Comparison of ENCODE assay signal across 11 cellular contexts in genomic region chr4:140719022-140719421, GRCh38. TPM values are rescaled to one million over a fixed set of nuclear protein-coding genes. Genes with fewer than 3 reads are reported as not detected.
DNase-seq lines count a peak whose midpoint lies in the region; ATAC-seq and TF ChIP-seq lines count a peak whose summit lies in the region.
"Had no signal": no experiment of that assay in that cellular context is flagged by ENCODE, and none has a peak within 500 bp of the region (broad histone marks: within the 10 kb centered on the region; RNA-seq: fewer than 3 reads in every experiment).

No MANE protein-coding gene starts in this region.

- peak; percentile 75 for DNase-seq in AG10803 (ENCODE audit: low read depth)
- peak; percentile 72 for DNase-seq in IMR-90
- peak; percentile 29 for DNase-seq in mammary epithelial cell
- DNase-seq in lower lobe of right lung: no peak
- DNase-seq in nucleus accumbens (lab: John Stamatoyannopoulos, UW): no peak
- no peak for DNase-seq in CD8-positive, alpha-beta T cell
- DNase-seq: activated T-cell treated with anti-CD3 and anti-CD28 coated beads, Interleukin-2, amount 50 U/mL, for 48 hours; CD4-positive, CD25-positive, alpha-beta regulatory T cell; NCI-H446 treated with DMSO at 0.1 percent for 48 hours had no signal

- intact Hi-C loops in IMR-90 (cut with micrococcal nuclease) (no loop called here), mammary epithelial cell (cut with micrococcal nuclease) (no loop called here), lower lobe of right lung (cut with DNase I) (no loop called here)
- intact Hi-C loops in CD8-positive, alpha-beta T cell (cut with DNase I, micrococcal nuclease): no loop called here

- peaks cover 11% of the 10 kb centered on the region for H3K4me1 Mint-ChIP-seq in CD8-positive, alpha-beta T cell (ENCODE audit: low read depth)

- H2AK9ac ChIP-seq in IMR-90 (replicated peaks; ENCODE audit: low read depth, low read length, poor library complexity): no peak overlapping the region

- no peak overlapping the region for H3K4ac ChIP-seq in IMR-90 (ENCODE audit: low read depth, low read length)

- H3K9ac ChIP-seq in IMR-90 (ENCODE audit: low read depth, low read length) (no peak overlapping the region), mammary epithelial cell (ENCODE audit: insufficient read depth, low read length) (no peak overlapping the region)

- H3K14ac ChIP-seq in IMR-90 (replicated peaks; ENCODE audit: low read depth, low read length): no peak overlapping the region; the same call in 1 of the 2 replicates

- no TSS peak for BruUV-seq in IMR-90 (replicated peaks; lab: Mats Ljungman, UMichigan)
- BruUV-seq in mammary epithelial cell (replicated peaks; lab: Mats Ljungman, UMichigan): no TSS peak

- H3K56ac ChIP-seq in IMR-90 (ENCODE audit: extremely low read depth, insufficient read depth, low read length): no peak overlapping the region

- in situ Hi-C loops in IMR-90 (cut with MboI; ENCODE audit: low sequenced_read_pairs): no loop called here
- in situ Hi-C loops in mammary epithelial cell (cut with MboI; ENCODE audit: low sequenced_read_pairs in 2 of 2): no loop called here

- dilution Hi-C loops in IMR-90 (cut with HindIII; ENCODE audit: low sequenced_read_pairs, unreplicated experiment) (no loop called here), mammary epithelial cell (cut with HindIII; ENCODE audit: low sequenced_read_pairs) (no loop called here)

- no peak overlapping the region for H3K23ac ChIP-seq in IMR-90 (ENCODE audit: low read depth, low read length)

- H2AFZ ChIP-seq in IMR-90 (replicated peaks; ENCODE audit: low read length, poor library complexity) (no peak overlapping the region), mammary epithelial cell (ENCODE audit: low read depth, low read length) (no peak overlapping the region)

- H3K9me1 ChIP-seq in IMR-90 (ENCODE audit: insufficient read depth, low read length): peaks cover 11% of the 10 kb centered on the region

- H3K4me3 ChIP-seq in AG10803 (ENCODE audit: low read length) (no peak overlapping the region), IMR-90 (ENCODE audit: insufficient read depth, low read depth, low read length) (no peak overlapping the region), mammary epithelial cell (replicated peaks in 1 of 3; ENCODE audit: insufficient read depth in 1 of 3, low read depth in 2 of 3, low read length in 3 of 3) (no peak overlapping the region), lower lobe of right lung (no peak overlapping the region)
- H3K4me3 ChIP-seq in CD8-positive, alpha-beta T cell (ENCODE audit: low read depth, low read length): no peak overlapping the region

- H2BK120ac ChIP-seq in IMR-90 (ENCODE audit: low read depth, low read length): no peak overlapping the region

- H3K18ac ChIP-seq in IMR-90 (ENCODE audit: low read depth, low read length): no peak overlapping the region; the same call in 1 of the 2 replicates

- H3K4me1 ChIP-seq in IMR-90 (ENCODE audit: control insufficient read depth, insufficient read depth, low read length) (peaks cover 7% of the 10 kb centered on the region), mammary epithelial cell (ENCODE audit: insufficient read depth, low read length) (peaks cover 38% of the 10 kb centered on the region), lower lobe of right lung (peaks cover 50% of the 10 kb centered on the region)
- no peaks in the 10 kb centered on the region for H3K4me1 ChIP-seq in CD8-positive, alpha-beta T cell (ENCODE audit: insufficient read depth, low read length)

- H3K36me3 ChIP-seq in IMR-90 (ENCODE audit: control insufficient read depth, insufficient read depth, low read length): no peaks in the 10 kb centered on the region
- no peaks in the 10 kb centered on the region for H3K36me3 ChIP-seq in mammary epithelial cell (ENCODE audit: insufficient read depth, low read length)
- H3K36me3 ChIP-seq in lower lobe of right lung: no peaks in the 10 kb centered on the region
- no peaks in the 10 kb centered on the region for H3K36me3 ChIP-seq in CD8-positive, alpha-beta T cell (ENCODE audit: insufficient read depth, low read length)

- H4K91ac ChIP-seq in IMR-90 (ENCODE audit: insufficient read depth, low read depth, low read length): no peak overlapping the region

- H2AK5ac ChIP-seq in IMR-90 (ENCODE audit: low read depth, low read length): no peak overlapping the region

- H3K4me3 Mint-ChIP-seq in CD8-positive, alpha-beta T cell: no peak overlapping the region
- H3K4me3 Mint-ChIP-seq: CD4-positive, CD25-positive, alpha-beta regulatory T cell had no signal

- H3K9me3 Mint-ChIP-seq in CD8-positive, alpha-beta T cell: no peaks in the 10 kb centered on the region

- ATAC-seq in IMR-90 (ENCODE audit: low read depth) (peak; percentile 45; the same call in 1 of the 2 replicates), lower lobe of right lung (peak; percentile 56 to 61), HG03045 (IDR thresholded peaks at IDR 0.05; ENCODE audit: unreplicated experiment) (no peak), GM21529 (IDR thresholded peaks at IDR 0.05; ENCODE audit: unreplicated experiment) (no peak)
- no peak for ATAC-seq in CD8-positive, alpha-beta T cell

- no peak overlapping the region for H2BK20ac ChIP-seq in IMR-90 (ENCODE audit: low read depth, low read length)

- no peak overlapping the region for H4K5ac ChIP-seq in IMR-90 (ENCODE audit: low read depth, low read length)

- H3K9me3 ChIP-seq in IMR-90 (ENCODE audit: control insufficient read depth, insufficient read depth, low read length) (no peaks in the 10 kb centered on the region), mammary epithelial cell (replicated peaks; ENCODE audit: insufficient read depth, low read length) (no peaks in the 10 kb centered on the region), lower lobe of right lung (no peaks in the 10 kb centered on the region)
- H3K9me3 ChIP-seq in CD8-positive, alpha-beta T cell (ENCODE audit: low read length): no peaks in the 10 kb centered on the region

- H3K79me2 ChIP-seq in mammary epithelial cell (ENCODE audit: insufficient read depth, low read length): peaks cover 38% of the 10 kb centered on the region

- H3K27me3 Mint-ChIP-seq in CD8-positive, alpha-beta T cell (ENCODE audit: low read depth): no peaks in the 10 kb centered on the region

- H3K4me2 ChIP-seq in IMR-90 (ENCODE audit: low read depth, low read length): no peak overlapping the region
- H3K4me2 ChIP-seq in mammary epithelial cell (ENCODE audit: insufficient read depth, low read depth, low read length): no peak overlapping the region

- H3K36me3 Mint-ChIP-seq in CD8-positive, alpha-beta T cell: no peaks in the 10 kb centered on the region
- H3K36me3 Mint-ChIP-seq: CD4-positive, CD25-positive, alpha-beta regulatory T cell had no signal

- H3K79me1 ChIP-seq in IMR-90 (ENCODE audit: low read depth in 1 of 2, low read length in 2 of 2): peaks cover 30 to 35% of the 10 kb centered on the region in 2 experiments; a peak in 2 of 4 replicates

- CTCF ChIA-PET in IMR-90 (lab: Yijun Ruan, JAX) (interaction anchor here (2.0 kb wide), 1 partner anchor 9 kb away, joined by 4 read pairs; no protein-coding TSS in a partner anchor), mammary epithelial cell (lab: Charles Lee; ENCODE audit: low non-redundant PET) (no interaction called here)
- CTCF ChIA-PET in CD8-positive, alpha-beta T cell (lab: Charles Lee): interaction anchor here (0.6 kb wide), 1 partner anchor 740 kb away, joined by 3 read pairs; no protein-coding TSS in a partner anchor

- H3K27me3 ChIP-seq in IMR-90 (ENCODE audit: control insufficient read depth, insufficient read depth, low read length): no peaks in the 10 kb centered on the region
- no peaks in the 10 kb centered on the region for H3K27me3 ChIP-seq in mammary epithelial cell (ENCODE audit: insufficient read depth, low read length)
- H3K27me3 ChIP-seq in lower lobe of right lung (ENCODE audit: low read depth): no peaks in the 10 kb centered on the region
- no peaks in the 10 kb centered on the region for H3K27me3 ChIP-seq in CD8-positive, alpha-beta T cell (ENCODE audit: insufficient read depth, low read length)

- H3K27ac ChIP-seq in IMR-90 (ENCODE audit: insufficient read depth, low read length) (no peak overlapping the region), mammary epithelial cell (ENCODE audit: insufficient read depth, low read depth, low read length) (peak overlapping the region; percentile 70), lower lobe of right lung (peak overlapping the region; percentile 44)
- no peak overlapping the region for H3K27ac ChIP-seq in CD8-positive, alpha-beta T cell (ENCODE audit: low read depth, low read length)

- no peak overlapping the region for H2BK15ac ChIP-seq in IMR-90 (ENCODE audit: low read depth, low read length)

- no peak overlapping the region for H3K27ac Mint-ChIP-seq in CD8-positive, alpha-beta T cell
- H3K27ac Mint-ChIP-seq: CD4-positive, CD25-positive, alpha-beta regulatory T cell had no signal

- TF ChIP-seq RAD21 in IMR-90 (IDR thresholded peaks at IDR 0.05; ENCODE audit: low read length): no peak

- TF ChIP-seq POLR2A in IMR-90 (IDR thresholded peaks at IDR 0.05; ENCODE audit: low read depth, low read length): no peak

- no peak overlapping the region for H2BK5ac ChIP-seq in IMR-90 (ENCODE audit: low read depth, low read length, poor library complexity, severe bottlenecking)

- H4K8ac ChIP-seq in IMR-90 (ENCODE audit: low read depth in 2 of 2, low read length in 2 of 2): no peak overlapping the region

- TF ChIP-seq CTCF in AG10803 (conservative IDR thresholded peaks at IDR 0.05; ENCODE audit: low read length) (no peak), IMR-90 (conservative IDR thresholded peaks at IDR 0.05; ENCODE audit: low read depth, low read length) (no peak), mammary epithelial cell (conservative IDR thresholded peaks at IDR 0.05 in 1 of 2, IDR thresholded peaks at IDR 0.05 in 1 of 2; ENCODE audit: extremely low read depth in 1 of 2, insufficient read depth in 1 of 2, low read depth in 1 of 2, low read length in 2 of 2) (no peak), lower lobe of right lung (IDR thresholded peaks at IDR 0.05) (no peak)
- no peak for TF ChIP-seq CTCF in CD8-positive, alpha-beta T cell (IDR thresholded peaks at IDR 0.05)

- no CpG with 5 or more reads among the region's 2 CpGs for WGBS in IMR-90 (ENCODE audit: extremely low coverage in 2 of 2, insufficient read length in 1 of 2), 2 experiments
- 48% methylated on average over 2 of the region's 2 CpGs for WGBS in mammary epithelial cell (ENCODE audit: low coverage, missing lambda C conversion rate)

- H4K20me1 ChIP-seq in IMR-90 (ENCODE audit: insufficient read depth, low read length): no peaks in the 10 kb centered on the region; the same call in 1 of the 2 replicates
- H4K20me1 ChIP-seq in mammary epithelial cell (ENCODE audit: insufficient read depth, low read length): no peaks in the 10 kb centered on the region

- POLR2A ChIA-PET in IMR-90 (lab: Charles Lee; ENCODE audit: unreplicated experiment): no interaction called here
- POLR2A ChIA-PET in CD8-positive, alpha-beta T cell (lab: Charles Lee): interaction anchor here (0.7 kb wide), 1 partner anchor 422 kb away, joined by 3 read pairs; no protein-coding TSS in a partner anchor

RNA-seq across cellular contexts. Expression of gene TBC1D9, which starts 37.2 kb away (rescaled TPM):
- total RNA-seq in IMR-90 (2012; rRNA removed) (15.2 and 16.9 TPM in 2 replicates), mammary epithelial cell (10 to 100 TPM; 23.5 to 42.8 TPM), lower lobe of right lung (42.6 TPM)
- polyA plus RNA-seq in IMR-90 (2012; rRNA removed) (10.4 and 11.7 TPM in 2 replicates), mammary epithelial cell (12.8 TPM)
- 5.9 and 6.3 TPM in 2 replicates for polyA plus RNA-seq in IMR-90 (2012; cell fraction: cytosol; rRNA removed)
- polyA plus RNA-seq in IMR-90 (2012; cell fraction: nucleus; rRNA removed; ENCODE audit: low replicate concordance): 5.8 and 7.3 TPM in 2 replicates
- polyA minus RNA-seq in mammary epithelial cell: 27.8 TPM
- under 1 TPM; 0.33 to 0.57 TPM for total RNA-seq in CD8-positive, alpha-beta T cell

Comparison
In these comparisons a context has a peak if more than half of its experiments do, and no peak if none do; other contexts are left out.
1. DNase-seq: peak in AG10803 (single experiment), IMR-90 (single experiment) and mammary epithelial cell (single experiment); none in lower lobe of right lung (single experiment), nucleus accumbens (0 of 56) and CD8-positive, alpha-beta T cell (0 of 7).
2. ATAC-seq: peak in IMR-90 (single experiment) and lower lobe of right lung (2 of 2); none in HG03045 (single experiment), CD8-positive, alpha-beta T cell (single experiment) and GM21529 (single experiment).
3. H3K27ac ChIP-seq: peak in mammary epithelial cell (single experiment) and lower lobe of right lung (single experiment); none in IMR-90 (single experiment) and CD8-positive, alpha-beta T cell (single experiment).
4. RNA of gene TBC1D9, which starts 37.2 kb away (total RNA-seq): 23.5 to 42.8 TPM in mammary epithelial cell, 42.6 TPM in lower lobe of right lung (single experiment) and 15.2 to 16.9 TPM in IMR-90; 0.33 to 0.57 TPM in CD8-positive, alpha-beta T cell; every median in the first group is over 10 times any median in the second.